11 cellular contexts compared by ENCODE assay signal in genomic region chr9:93945400-93946337, GRCh38. TPM values are rescaled to one million over a fixed set of nuclear protein-coding genes. Genes with fewer than 3 reads are reported as not detected.
DNase-seq lines count a peak whose midpoint lies in the region; ATAC-seq, FAIRE-seq and TF ChIP-seq lines count a peak whose summit lies in the region.
"Had no signal": no experiment of that assay in that cellular context is flagged by ENCODE, and none has a peak within 500 bp of the region (broad histone marks: within the 10 kb centered on the region; RNA-seq: fewer than 3 reads in every experiment).

No MANE protein-coding gene starts in this region.

- H3K9ac ChIP-seq in mucosa of rectum (ENCODE audit: low read depth in 1 of 2, low read length in 2 of 2) = peak overlapping the region in 1 of 2 donors; percentile 29

- ATAC-seq in GM19455 (IDR thresholded peaks at IDR 0.05; ENCODE audit: unreplicated experiment) = no peak

- no peaks in the 10 kb centered on the region for H3K9me3 ChIP-seq in mucosa of rectum (ENCODE audit: control insufficient read depth in 2 of 2, low read length in 2 of 2)

- peak; percentile 66 for FAIRE-seq in bronchial epithelial cell (lab: Jason Lieb, UNC)
- FAIRE-seq: G401.6 had no signal

- H3K36me3 ChIP-seq in bronchial epithelial cell (ENCODE audit: control insufficient read depth, insufficient read depth, low read length) = no peaks in the 10 kb centered on the region
- H3K36me3 ChIP-seq in mucosa of rectum (ENCODE audit: control insufficient read depth in 2 of 2, insufficient read depth in 2 of 2, low read length in 2 of 2) = no peaks in the 10 kb centered on the region

- H3K27ac ChIP-seq in mucosa of rectum (ENCODE audit: low read depth in 2 of 2, low read length in 2 of 2) = no peak overlapping the region

- TF ChIP-seq CTCF in LNCaP clone FGC (IDR thresholded peaks at IDR 0.05; ENCODE audit: control insufficient read depth, extremely low read depth, insufficient read depth) (no peak), bronchial epithelial cell (IDR thresholded peaks at IDR 0.05; ENCODE audit: insufficient read depth, low read length, severe bottlenecking) (no peak)

- H3K27me3 ChIP-seq in bronchial epithelial cell (ENCODE audit: control insufficient read depth, insufficient read depth, low read length) (peaks cover 67% of the 10 kb centered on the region), mucosa of rectum (ENCODE audit: control insufficient read depth in 2 of 2, insufficient read depth in 2 of 2, low read length in 2 of 2) (peaks cover 54 to 68% of the 10 kb centered on the region in 2 donors)

- DNase-seq in Ammon's horn (ENCODE audit: low spot score) (peak; percentile 40), LNCaP clone FGC (ENCODE audit: low read depth) (no peak), bronchial epithelial cell (ENCODE audit: low read depth) (no peak), T1000 (lab: John Stamatoyannopoulos, UW) (no peak), iPS-NIHi11 (ENCODE audit: low spot score) (no peak), kidney tubule cell (ENCODE audit: low spot score) (no peak)
- DNase-seq: cerebellar nuclear complex had no signal

- H3K4me1 ChIP-seq in mucosa of rectum (ENCODE audit: control insufficient read depth in 2 of 2, insufficient read depth in 2 of 2, low read length in 2 of 2) = peaks cover 1 to 8% of the 10 kb centered on the region in 2 donors

- H3K4me3 ChIP-seq in LNCaP clone FGC (ENCODE audit: low read depth, low read length) = peak overlapping the region; percentile 28
- H3K4me3 ChIP-seq in bronchial epithelial cell (ENCODE audit: low read depth, low read length) = no peak overlapping the region
- H3K4me3 ChIP-seq in mucosa of rectum (ENCODE audit: low read length in 2 of 2) = peak overlapping the region; percentile 62 to 63

RNA-seq across cellular contexts. Expression of gene BARX1, which starts 9.5 kb away (rescaled TPM):
- total RNA-seq in bronchial epithelial cell = 0.13 TPM in 1 of 2 replicates, not detected in the other
- total RNA-seq: renal cortical epithelial cell had no signal
